27 cellular contexts compared by ENCODE assay signal in the genomic region with DNA sequence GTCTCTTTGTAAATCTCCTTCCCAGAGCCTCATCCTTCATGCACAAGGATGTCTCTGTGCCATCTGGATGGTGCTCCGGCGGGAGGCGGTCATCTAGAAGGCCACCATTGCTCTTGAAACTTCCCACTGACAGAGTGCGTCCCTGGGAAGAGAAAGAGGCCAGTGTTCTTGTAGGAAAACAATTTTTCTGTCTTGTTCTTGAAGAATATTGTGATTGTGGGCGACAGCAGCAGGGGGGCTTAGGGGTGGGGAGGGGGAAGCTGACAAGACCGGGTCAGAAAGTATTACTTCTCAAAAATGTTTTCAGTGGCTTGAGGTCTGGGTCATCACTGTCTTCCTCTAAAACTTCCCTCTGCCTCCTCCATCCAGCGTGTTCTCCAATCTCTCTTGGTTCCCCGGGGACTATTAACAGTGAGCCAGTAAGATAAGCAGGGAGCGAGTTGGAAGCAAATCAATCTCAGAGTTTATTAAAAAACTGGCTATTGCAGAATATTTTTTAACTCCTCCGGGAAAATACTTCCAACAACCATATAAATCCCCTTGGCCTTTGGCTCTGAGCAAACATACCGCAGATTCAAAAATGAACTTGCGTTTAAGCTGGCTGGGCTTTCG.
"Had no signal": no experiment of that assay in that cellular context is flagged by ENCODE, and none has a peak within 500 bp of the region (broad histone marks: within the 10 kb centered on the region; RNA-seq: fewer than 3 reads in every experiment).

No MANE protein-coding gene starts in this region.

- H3K36me3 Mint-ChIP-seq: naive B cell; stimulated activated naive B cell treated with anti-CD40 and anti-IgM and Interleukin-4, amounts not matched to agents 10 μg/mL and 1 μg/mL and 100 μg/mL, for 72 hours had no signal

- H3K27me3 Mint-ChIP-seq: activated CD4-positive, alpha-beta memory T cell treated with anti-CD3 and anti-CD28 coated beads, Interleukin-2, amount 10 ng/mL, durations not matched to agents 7 days and 5 days; activated CD4-positive, alpha-beta T cell treated with anti-CD3 and anti-CD28 coated beads, Interleukin-2, amount 10 ng/mL, durations not matched to agents 7 days and 5 days; activated T-cell treated with anti-CD3 and anti-CD28 coated beads, Interleukin-2, amount 50 U/mL, for 24 hours; dendritic cell treated with granulocyte-macrophage colony-stimulating factor and Interleukin-4, amounts not matched to agents 40 ng/mL and 50 ng/mL, for 4 days; stimulated activated naive B cell treated with anti-CD40 and anti-IgM and Interleukin-4, amounts not matched to agents 10 μg/mL and 1 μg/mL and 100 μg/mL, for 72 hours; T-helper 17 cell had no signal

- H3K9me3 ChIP-seq: pancreas, prostate gland, suprapubic skin, tibial nerve had no signal

- H3K27ac Mint-ChIP-seq: activated CD4-positive, alpha-beta memory T cell treated with anti-CD3 and anti-CD28 coated beads, Interleukin-2, amount 10 ng/mL, durations not matched to agents 7 days and 5 days; activated CD4-positive, alpha-beta T cell treated with anti-CD3 and anti-CD28 coated beads, Interleukin-2, amount 10 ng/mL, durations not matched to agents 7 days and 5 days; activated T-cell treated with anti-CD3 and anti-CD28 coated beads, Interleukin-2, amount 50 U/mL, for 24 hours; dendritic cell treated with granulocyte-macrophage colony-stimulating factor and Interleukin-4, amounts not matched to agents 40 ng/mL and 50 ng/mL, for 4 days; endodermal cell; naive B cell; stimulated activated naive B cell treated with anti-CD40 and anti-IgM and Interleukin-4, amounts not matched to agents 10 μg/mL and 1 μg/mL and 100 μg/mL, for 72 hours; T-helper 17 cell had no signal

- ATAC-seq: left colon; pancreas; SK-N-SH treated with all-trans-retinoic acid at 6 μM for 48 hours; stimulated activated naive B cell treated with anti-CD40 and anti-IgM and Interleukin-4, amounts not matched to agents 10 μg/mL and 1 μg/mL and 100 μg/mL, for 72 hours; T-helper 17 cell had no signal

- H3K4me1 ChIP-seq: pancreas, suprapubic skin had no signal

- DNase-seq: activated CD4-positive, alpha-beta memory T cell treated with anti-CD3 and anti-CD28 coated beads, Interleukin-2, amount 10 ng/mL, durations not matched to agents 7 days and 5 days; activated CD4-positive, alpha-beta T cell treated with anti-CD3 and anti-CD28 coated beads for 1 hour; activated CD4-positive, alpha-beta T cell treated with anti-CD3 and anti-CD28 coated beads, Interleukin-2, amount 10 ng/mL, durations not matched to agents 7 days and 5 days; activated CD8-positive, alpha-beta memory T cell treated with anti-CD3 and anti-CD28 coated beads, Interleukin-2, amount 50 U/mL, for 48 hours; activated gamma-delta T cell; activated naive CD4-positive, alpha-beta T cell treated with anti-CD3 and anti-CD28 coated beads, Interleukin-2, amount 50 U/mL, for 16 hours; activated T-cell treated with anti-CD3 and anti-CD28 coated beads, Interleukin-2, amount 50 U/mL, for 24 hours; amniotic stem cell; brain microvascular endothelial cell; central memory CD4-positive, alpha-beta T cell; endodermal cell; left colon; naive B cell; nucleus accumbens; retina; stimulated activated CD4-positive, alpha-beta T cell treated with anti-CD3 and anti-CD28 coated beads, Interleukin-15, amount 100 ng/mL, for 24 hours; stimulated activated CD4-positive, alpha-beta T cell treated with anti-CD3 and anti-CD28 coated beads, Interleukin-2, amount 100 ng/mL, for 24 hours; stimulated activated naive B cell treated with anti-CD40 and anti-IgM and Interleukin-4, amounts not matched to agents 10 μg/mL and 1 μg/mL and 100 μg/mL, for 72 hours; T-helper 17 cell; T1000 had no signal

- H3K4me3 Mint-ChIP-seq: activated CD4-positive, alpha-beta memory T cell treated with anti-CD3 and anti-CD28 coated beads, Interleukin-2, amount 10 ng/mL, durations not matched to agents 7 days and 5 days; activated CD4-positive, alpha-beta T cell treated with anti-CD3 and anti-CD28 coated beads, Interleukin-2, amount 10 ng/mL, durations not matched to agents 7 days and 5 days; activated T-cell treated with anti-CD3 and anti-CD28 coated beads, Interleukin-2, amount 50 U/mL, for 24 hours; dendritic cell treated with granulocyte-macrophage colony-stimulating factor and Interleukin-4, amounts not matched to agents 40 ng/mL and 50 ng/mL, for 4 days; endodermal cell; naive B cell; stimulated activated naive B cell treated with anti-CD40 and anti-IgM and Interleukin-4, amounts not matched to agents 10 μg/mL and 1 μg/mL and 100 μg/mL, for 72 hours; T-helper 17 cell had no signal

- H3K27ac ChIP-seq: brain microvascular endothelial cell, hepatocyte, pancreas, prostate gland, suprapubic skin, tibial nerve had no signal

- H3K4me3 ChIP-seq: hepatocyte, pancreas, prostate gland, suprapubic skin, tibial nerve had no signal

- H3K4me1 Mint-ChIP-seq: activated CD4-positive, alpha-beta memory T cell treated with anti-CD3 and anti-CD28 coated beads, Interleukin-2, amount 10 ng/mL, durations not matched to agents 7 days and 5 days; activated CD4-positive, alpha-beta T cell treated with anti-CD3 and anti-CD28 coated beads, Interleukin-2, amount 10 ng/mL, durations not matched to agents 7 days and 5 days; naive B cell; stimulated activated naive B cell treated with anti-CD40 and anti-IgM and Interleukin-4, amounts not matched to agents 10 μg/mL and 1 μg/mL and 100 μg/mL, for 72 hours had no signal

- H3K27me3 ChIP-seq: brain microvascular endothelial cell, hepatocyte, pancreas, suprapubic skin, tibial nerve had no signal

- H3K36me3 ChIP-seq: brain microvascular endothelial cell, pancreas, prostate gland, suprapubic skin, tibial nerve had no signal

- H3K9me3 Mint-ChIP-seq: activated CD4-positive, alpha-beta memory T cell treated with anti-CD3 and anti-CD28 coated beads, Interleukin-2, amount 10 ng/mL, durations not matched to agents 7 days and 5 days; activated CD4-positive, alpha-beta T cell treated with anti-CD3 and anti-CD28 coated beads, Interleukin-2, amount 10 ng/mL, durations not matched to agents 7 days and 5 days; activated T-cell treated with anti-CD3 and anti-CD28 coated beads, Interleukin-2, amount 50 U/mL, for 24 hours; dendritic cell treated with granulocyte-macrophage colony-stimulating factor and Interleukin-4, amounts not matched to agents 40 ng/mL and 50 ng/mL, for 4 days; endodermal cell; stimulated activated naive B cell treated with anti-CD40 and anti-IgM and Interleukin-4, amounts not matched to agents 10 μg/mL and 1 μg/mL and 100 μg/mL, for 72 hours had no signal
